25 cellular contexts compared by ENCODE assay signal in genomic region chr5:132017738-132018625, GRCh38. TPM values are rescaled to one million over a fixed set of nuclear protein-coding genes. Genes with fewer than 3 reads are reported as not detected.
DNase-seq lines count a peak whose midpoint lies in the region; ATAC-seq and TF ChIP-seq lines count a peak whose summit lies in the region.
"Had no signal": no experiment of that assay in that cellular context is flagged by ENCODE, and none has a peak within 500 bp of the region (broad histone marks: within the 10 kb centered on the region; RNA-seq: fewer than 3 reads in every experiment).

No MANE protein-coding gene starts in this region.

- ATAC-seq in activated naive CD4-positive, alpha-beta T cell treated with anti-CD3 and anti-CD28 coated beads, Interleukin-2, amount 50 U/mL, for 72 hours: no peak
- ATAC-seq in RWPE2 (ENCODE audit: low read depth): no peak
- ATAC-seq in effector memory CD8-positive, alpha-beta T cell (replicated peaks): no peak
- ATAC-seq in aorta (ENCODE audit: low FRiP score): no peak
- ATAC-seq in HG02763 (IDR thresholded peaks at IDR 0.05; ENCODE audit: unreplicated experiment): no peak
- ATAC-seq: Right ventricle myocardium inferior had no signal

- intact Hi-C loops in aorta (cut with DNase I): no loop called here

- no peaks in the 10 kb centered on the region for H3K36me3 ChIP-seq in RWPE2 (ENCODE audit: low read depth)
- no peaks in the 10 kb centered on the region for H3K36me3 ChIP-seq in aorta (ENCODE audit: control insufficient read depth in 1 of 2, insufficient read depth in 2 of 2, low read length in 1 of 2)
- H3K36me3 ChIP-seq: brain microvascular endothelial cell, thoracic aorta had no signal

- H3K9me3 ChIP-seq in RWPE2 (ENCODE audit: severe bottlenecking): no peaks in the 10 kb centered on the region
- H3K9me3 ChIP-seq in aorta (ENCODE audit: control insufficient read depth, low read length): no peaks in the 10 kb centered on the region
- H3K9me3 ChIP-seq: thoracic aorta had no signal

- peak; percentile 1 to 26 for DNase-seq in activated naive CD4-positive, alpha-beta T cell treated with anti-CD3 and anti-CD28 coated beads, Interleukin-2, amount 50 U/mL, for 72 hours (ENCODE audit: low spot score in 2 of 2)
- DNase-seq in activated naive CD4-positive, alpha-beta T cell treated with anti-CD3 and anti-CD28 coated beads, Interleukin-2, amount 50 U/mL, for 16 hours: no peak
- DNase-seq in RWPE2 (ENCODE audit: low spot score) (peak; percentile 27), aorta (peak; percentile 13 to 39), NCI-H187 treated with DMSO at 0.1 percent for 48 hours (lab: John Stamatoyannopoulos, UW) (no peak)
- DNase-seq in effector memory CD8-positive, alpha-beta T cell: no peak
- DNase-seq: activated CD4-positive, CD25-positive, alpha-beta regulatory T cell; brain microvascular endothelial cell; COR-L47; EL; islet precursor cell; Karpas-422; NCI-H1092; nucleus accumbens; retina had no signal

- H3K27ac ChIP-seq in RWPE2 (ENCODE audit: poor library complexity, severe bottlenecking) (no peak overlapping the region), aorta (ENCODE audit: low read depth in 1 of 2, low read length in 2 of 2) (no peak overlapping the region)
- H3K27ac ChIP-seq: brain microvascular endothelial cell, hepatocyte, thoracic aorta had no signal

- H3K4me3 Mint-ChIP-seq in effector memory CD8-positive, alpha-beta T cell: peak overlapping the region; percentile 45 to 49
- H3K4me3 Mint-ChIP-seq: dendritic cell treated with granulocyte-macrophage colony-stimulating factor and Interleukin-4, amounts not matched to agents 40 ng/mL and 50 ng/mL, for 4 days had no signal

- H3K36me3 Mint-ChIP-seq in activated naive CD4-positive, alpha-beta T cell treated with anti-CD3 and anti-CD28 coated beads, Interleukin-2, amount 50 U/mL, for 72 hours: no peaks in the 10 kb centered on the region
- peaks cover 7% of the 10 kb centered on the region for H3K36me3 Mint-ChIP-seq in effector memory CD8-positive, alpha-beta T cell (ENCODE audit: insufficient read depth)

- H3K4me3 ChIP-seq in RWPE2 (ENCODE audit: severe bottlenecking): no peak overlapping the region
- no peak overlapping the region for H3K4me3 ChIP-seq in aorta (ENCODE audit: low read length in 2 of 2)
- H3K4me3 ChIP-seq: hepatocyte, lung, thoracic aorta had no signal

- H3K27ac Mint-ChIP-seq in activated naive CD4-positive, alpha-beta T cell treated with anti-CD3 and anti-CD28 coated beads, Interleukin-2, amount 50 U/mL, for 72 hours: no peak overlapping the region
- H3K27ac Mint-ChIP-seq in effector memory CD8-positive, alpha-beta T cell: peak overlapping the region in 1 of 2 donors; percentile 16
- H3K27ac Mint-ChIP-seq: dendritic cell treated with granulocyte-macrophage colony-stimulating factor and Interleukin-4, amounts not matched to agents 40 ng/mL and 50 ng/mL, for 4 days had no signal

- WGBS in aorta, 2 donors: 27 to 29% methylated on average over 9 to 10 of the region's 10 CpGs

- no peaks in the 10 kb centered on the region for H3K27me3 Mint-ChIP-seq in effector memory CD8-positive, alpha-beta T cell

- peaks cover 17 to 36% of the 10 kb centered on the region in 2 donors for H3K4me1 Mint-ChIP-seq in effector memory CD8-positive, alpha-beta T cell (ENCODE audit: low read depth in 2 of 2)

- no peak for TF ChIP-seq CTCF in RWPE2 (IDR thresholded peaks at IDR 0.05; ENCODE audit: poor library complexity, severe bottlenecking)

- no peaks in the 10 kb centered on the region for H3K9me3 Mint-ChIP-seq in activated naive CD4-positive, alpha-beta T cell treated with anti-CD3 and anti-CD28 coated beads, Interleukin-2, amount 50 U/mL, for 72 hours
- no peaks in the 10 kb centered on the region for H3K9me3 Mint-ChIP-seq in effector memory CD8-positive, alpha-beta T cell
- H3K9me3 Mint-ChIP-seq: dendritic cell treated with granulocyte-macrophage colony-stimulating factor and Interleukin-4, amounts not matched to agents 40 ng/mL and 50 ng/mL, for 4 days had no signal

- H3K27me3 ChIP-seq in RWPE2 (ENCODE audit: insufficient read depth, poor library complexity, severe bottlenecking): peaks cover 3% of the 10 kb centered on the region
- H3K27me3 ChIP-seq in aorta (ENCODE audit: control insufficient read depth in 1 of 2, insufficient read depth in 2 of 2, low read length in 1 of 2): no peaks in the 10 kb centered on the region

- no peaks in the 10 kb centered on the region for H3K4me1 ChIP-seq in RWPE2 (ENCODE audit: insufficient read depth, poor library complexity, severe bottlenecking)
- H3K4me1 ChIP-seq in aorta (ENCODE audit: control insufficient read depth in 1 of 2, insufficient read depth in 2 of 2, low read length in 2 of 2): no peaks in the 10 kb centered on the region

RNA-seq across cellular contexts. Expression of gene ACSL6, which starts 6.5 kb away (rescaled TPM):
- total RNA-seq in activated naive CD4-positive, alpha-beta T cell treated with anti-CD3 and anti-CD28 coated beads, Interleukin-2, amount 50 U/mL, for 72 hours: 1 to 10 TPM; 1.8 to 3.5 TPM
- total RNA-seq in aorta: 1 to 10 TPM in 1 of 2 donors, under 1 TPM in 1; 0.42 to 2.3 TPM
- under 1 TPM; 0.03 to 0.13 TPM for polyA plus RNA-seq in aorta

RNA-seq across cellular contexts. Expression of gene IL3, which starts 42.5 kb away (rescaled TPM):
- total RNA-seq in activated naive CD4-positive, alpha-beta T cell treated with anti-CD3 and anti-CD28 coated beads, Interleukin-2, amount 50 U/mL, for 72 hours: 1 to 10 TPM in 1 of 2 donors, not detected in 1; 9.7 TPM
- not detected for total RNA-seq in aorta
- polyA plus RNA-seq in aorta: not detected
- total RNA-seq: fibroblast of villous mesenchyme, H1, HT1080, lung, NCI-H460, Right ventricle myocardium inferior, thoracic aorta had no signal
- polyA plus RNA-seq: H1, hepatocyte, lung had no signal

RNA-seq across cellular contexts. Expression of gene CSF2, which starts 55.6 kb away (rescaled TPM):
- 10 to 100 TPM in 1 of 2 donors, 1 to 10 TPM in 1; 8.4 to 39.7 TPM for total RNA-seq in activated naive CD4-positive, alpha-beta T cell treated with anti-CD3 and anti-CD28 coated beads, Interleukin-2, amount 50 U/mL, for 72 hours
- total RNA-seq in aorta: under 1 TPM in 1 of 2 donors, not detected in 1; 0.51 TPM
- not detected for polyA plus RNA-seq in aorta
- total RNA-seq: H1, hepatocyte, HT1080, NCI-H460, Right ventricle myocardium inferior, thoracic aorta had no signal
- polyA plus RNA-seq: H1, hepatocyte had no signal

Comparison
In these comparisons a context has a peak if more than half of its experiments do, and no peak if none do; other contexts are left out.
1. DNase-seq: peak in activated naive CD4-positive, alpha-beta T cell treated with anti-CD3 and anti-CD28 coated beads, Interleukin-2, amount 50 U/mL, for 72 hours (2 of 2), RWPE2 (single experiment) and aorta (2 of 2); none in activated naive CD4-positive, alpha-beta T cell treated with anti-CD3 and anti-CD28 coated beads, Interleukin-2, amount 50 U/mL, for 16 hours (single experiment), effector memory CD8-positive, alpha-beta T cell (0 of 3) and NCI-H187 treated with DMSO at 0.1 percent for 48 hours (single experiment).
2. RNA of gene CSF2, which starts 55.6 kb away (total RNA-seq): 8.4 to 39.7 TPM in activated naive CD4-positive, alpha-beta T cell treated with anti-CD3 and anti-CD28 coated beads, Interleukin-2, amount 50 U/mL, for 72 hours; 0.51 TPM in aorta; every median in the first group is over 4 times any median in the second.